Comparison of ENCODE assay signal across 24 cellular contexts in genomic region chr2:20983844-20984243, GRCh38.
"Had no signal": no experiment of that assay in that cellular context is flagged by ENCODE, and none has a peak within 500 bp of the region (broad histone marks: within the 10 kb centered on the region; RNA-seq: fewer than 3 reads in every experiment).

No MANE protein-coding gene starts in this region.

- H3K27me3 ChIP-seq: colonic mucosa, esophagus muscularis mucosa, ovary, suprapubic skin had no signal

- H3K9me3 ChIP-seq: colonic mucosa, esophagus muscularis mucosa, ovary, psoas muscle, suprapubic skin had no signal

- H3K4me3 ChIP-seq: colonic mucosa, esophagus muscularis mucosa, ovary, psoas muscle, suprapubic skin had no signal

- H3K4me1 ChIP-seq: colonic mucosa had no signal

- H3K4me1 Mint-ChIP-seq: naive thymus-derived CD8-positive, alpha-beta T cell; stimulated activated naive CD8-positive, alpha-beta T cell treated with anti-CD3 and anti-CD28 coated beads, Interleukin-15, amount 100 ng/mL, for 72 hours had no signal

- H3K4me3 Mint-ChIP-seq: dendritic cell treated with granulocyte-macrophage colony-stimulating factor and Interleukin-4, amounts not matched to agents 40 ng/mL and 50 ng/mL, for 4 days; naive thymus-derived CD8-positive, alpha-beta T cell; nephron progenitor cell; stimulated activated naive CD8-positive, alpha-beta T cell treated with anti-CD3 and anti-CD28 coated beads, Interleukin-15, amount 100 ng/mL, for 72 hours; type B pancreatic cell had no signal

- ATAC-seq: left lobe of liver; naive thymus-derived CD8-positive, alpha-beta T cell; psoas muscle; right cardiac atrium; stimulated activated naive CD8-positive, alpha-beta T cell treated with anti-CD3 and anti-CD28 coated beads, Interleukin-15, amount 100 ng/mL, for 72 hours had no signal

- H3K27ac Mint-ChIP-seq: dendritic cell treated with granulocyte-macrophage colony-stimulating factor and Interleukin-4, amounts not matched to agents 40 ng/mL and 50 ng/mL, for 4 days; naive thymus-derived CD8-positive, alpha-beta T cell; stimulated activated naive CD8-positive, alpha-beta T cell treated with anti-CD3 and anti-CD28 coated beads, Interleukin-15, amount 100 ng/mL, for 72 hours; type B pancreatic cell had no signal

- H3K27me3 Mint-ChIP-seq: dendritic cell treated with granulocyte-macrophage colony-stimulating factor and Interleukin-4, amounts not matched to agents 40 ng/mL and 50 ng/mL, for 4 days; stimulated activated naive CD8-positive, alpha-beta T cell treated with anti-CD3 and anti-CD28 coated beads, Interleukin-15, amount 100 ng/mL, for 72 hours had no signal

- H3K36me3 Mint-ChIP-seq: naive thymus-derived CD8-positive, alpha-beta T cell; type B pancreatic cell had no signal

- H3K27ac ChIP-seq: colonic mucosa, esophagus muscularis mucosa, ovary, psoas muscle, suprapubic skin had no signal

- H3K9me3 Mint-ChIP-seq: dendritic cell treated with granulocyte-macrophage colony-stimulating factor and Interleukin-4, amounts not matched to agents 40 ng/mL and 50 ng/mL, for 4 days; naive thymus-derived CD8-positive, alpha-beta T cell; nephron progenitor cell; stimulated activated naive CD8-positive, alpha-beta T cell treated with anti-CD3 and anti-CD28 coated beads, Interleukin-15, amount 100 ng/mL, for 72 hours; type B pancreatic cell had no signal

- H3K36me3 ChIP-seq: colonic mucosa, esophagus muscularis mucosa, ovary, suprapubic skin had no signal

- DNase-seq: central memory CD4-positive, alpha-beta T cell; colonic mucosa; effector CD8-positive, alpha-beta T cell; foreskin melanocyte; hypothalamus; kidney; naive thymus-derived CD8-positive, alpha-beta T cell; nephron progenitor cell; nucleus accumbens; ovary; posterior cingulate gyrus; psoas muscle; right cardiac atrium; small intestine; stimulated activated CD4-positive, alpha-beta T cell treated with anti-CD3 and anti-CD28 coated beads, Interleukin-15, amount 100 ng/mL, for 24 hours; stimulated activated CD4-positive, alpha-beta T cell treated with anti-CD3 and anti-CD28 coated beads, Interleukin-4, amount 100 ng/mL, for 1 hour; stimulated activated CD8-positive, alpha-beta memory T cell treated with anti-CD3 and anti-CD28 coated beads, Interleukin-4, amount 100 ng/mL, for 48 hours; stimulated activated naive CD4-positive, alpha-beta T cell; stimulated activated naive CD8-positive, alpha-beta T cell treated with anti-CD3 and anti-CD28 coated beads, Interleukin-15, amount 100 ng/mL, for 72 hours had no signal
